9 cellular contexts compared by ENCODE assay signal in genomic region chr2:43021791-43022500, GRCh38.
DNase-seq lines count a peak whose midpoint lies in the region; ATAC-seq and TF ChIP-seq lines count a peak whose summit lies in the region.
"Had no signal": no experiment of that assay in that cellular context is flagged by ENCODE, and none has a peak within 500 bp of the region (broad histone marks: within the 10 kb centered on the region; RNA-seq: fewer than 3 reads in every experiment).

No MANE protein-coding gene starts in this region.

- H3K4me3 Mint-ChIP-seq in osteocyte (ENCODE audit: unreplicated experiment): no peak overlapping the region
- H3K4me3 Mint-ChIP-seq in activated CD4-positive, alpha-beta T cell treated with anti-CD3 and anti-CD28 coated beads, Interleukin-2, amount 10 ng/mL, durations not matched to agents 7 days and 5 days: no peak overlapping the region

- BruUV-seq in PC-9 (replicated peaks; lab: Mats Ljungman, UMichigan): no TSS peak

- peaks cover 3% of the 10 kb centered on the region for H3K9me3 Mint-ChIP-seq in osteocyte (ENCODE audit: unreplicated experiment)
- H3K9me3 Mint-ChIP-seq in activated CD4-positive, alpha-beta T cell treated with anti-CD3 and anti-CD28 coated beads, Interleukin-2, amount 10 ng/mL, durations not matched to agents 7 days and 5 days: peaks cover 16% of the 10 kb centered on the region

- 85% methylated on average over 19 of the region's 19 CpGs for WGBS in thyroid gland, 2 donors

- H3K27me3 ChIP-seq in PC-9 (ENCODE audit: insufficient read depth, low read depth) (no peaks in the 10 kb centered on the region), thyroid gland (no peaks in the 10 kb centered on the region)

- peaks cover 16% of the 10 kb centered on the region; the same call in 1 of the 2 replicates for H3F3A ChIP-seq in PC-9 (ENCODE audit: insufficient read depth, low read depth)

- intact Hi-C loops in PC-9 (cut with micrococcal nuclease; ENCODE audit: unreplicated experiment): loop anchor here (5.0 kb wide), 2 partner anchors 45 to 165 kb away; no protein-coding TSS in a partner anchor
- intact Hi-C loops in thyroid gland (cut with DNase I): loop anchor here (10.0 kb wide), 1 partner anchor 463 kb away; no protein-coding TSS in a partner anchor

- H3K27ac ChIP-seq in PC-9 (no peak overlapping the region), thyroid gland (no peak overlapping the region)

- CTCF ChIA-PET in PC-9 (lab: Charles Lee): no interaction called here
- CTCF ChIA-PET in activated CD4-positive, alpha-beta T cell treated with anti-CD3 and anti-CD28 coated beads, Interleukin-2, amount 10 ng/mL, durations not matched to agents 7 days and 5 days (lab: Charles Lee): no interaction called here

- H3K4me2 ChIP-seq in PC-9: 0 out of 2 replicates have a peak overlapping the region, but pooled peaks have one; percentile 3

- TF ChIP-seq POLR2A in thyroid gland (IDR thresholded peaks at IDR 0.05): no peak

- H3K79me2 ChIP-seq in PC-9 (ENCODE audit: low read depth): no peaks in the 10 kb centered on the region

- H3K4me3 ChIP-seq in GM12864 (ENCODE audit: low read depth, low read length) (no peak overlapping the region), PC-9 (no peak overlapping the region), fibroblast of mammary gland (ENCODE audit: control insufficient read depth, low read depth, low read length) (no peak overlapping the region), thyroid gland (replicated peaks in 1 of 3) (no peak overlapping the region)

- peak; percentile 19 for TF ChIP-seq CTCF in GM12864 (IDR thresholded peaks at IDR 0.05; ENCODE audit: low read depth, low read length, missing control alignments)
- TF ChIP-seq CTCF in PC-9 (conservative IDR thresholded peaks at IDR 0.05): peak; percentile 66
- TF ChIP-seq CTCF in fibroblast of mammary gland (conservative IDR thresholded peaks at IDR 0.05; ENCODE audit: control insufficient read depth, insufficient read depth, low read depth, low read length): peak; percentile 33
- peak; percentile 21 for TF ChIP-seq CTCF in osteocyte (IDR thresholded peaks at IDR 0.05)
- TF ChIP-seq CTCF in thyroid gland (IDR thresholded peaks at IDR 0.05): no peak

- peaks cover 15% of the 10 kb centered on the region for H3K4me1 Mint-ChIP-seq in osteocyte (ENCODE audit: unreplicated experiment)
- peaks cover 8% of the 10 kb centered on the region for H3K4me1 Mint-ChIP-seq in activated CD4-positive, alpha-beta T cell treated with anti-CD3 and anti-CD28 coated beads, Interleukin-2, amount 10 ng/mL, durations not matched to agents 7 days and 5 days

- H3K27me3 Mint-ChIP-seq in osteocyte (ENCODE audit: unreplicated experiment): no peaks in the 10 kb centered on the region
- no peaks in the 10 kb centered on the region for H3K27me3 Mint-ChIP-seq in activated CD4-positive, alpha-beta T cell treated with anti-CD3 and anti-CD28 coated beads, Interleukin-2, amount 10 ng/mL, durations not matched to agents 7 days and 5 days

- no peak overlapping the region for H3K27ac Mint-ChIP-seq in osteocyte (ENCODE audit: unreplicated experiment)
- no peak overlapping the region for H3K27ac Mint-ChIP-seq in activated CD4-positive, alpha-beta T cell treated with anti-CD3 and anti-CD28 coated beads, Interleukin-2, amount 10 ng/mL, durations not matched to agents 7 days and 5 days

- no peaks in the 10 kb centered on the region for H3K36me3 Mint-ChIP-seq in osteocyte (ENCODE audit: unreplicated experiment)
- peaks cover 3% of the 10 kb centered on the region for H3K36me3 Mint-ChIP-seq in activated CD4-positive, alpha-beta T cell treated with anti-CD3 and anti-CD28 coated beads, Interleukin-2, amount 10 ng/mL, durations not matched to agents 7 days and 5 days (ENCODE audit: low read depth)

- no peak overlapping the region for H2AFZ ChIP-seq in PC-9

- H3K4me1 ChIP-seq in PC-9 (replicated peaks; ENCODE audit: insufficient read depth): peaks cover 34% of the 10 kb centered on the region
- peaks cover 0 to 21% of the 10 kb centered on the region in 2 donors for H3K4me1 ChIP-seq in thyroid gland

- no peaks in the 10 kb centered on the region for H4K20me1 ChIP-seq in PC-9 (ENCODE audit: insufficient read depth)

- H3K36me3 ChIP-seq in PC-9 (ENCODE audit: low read depth) (no peaks in the 10 kb centered on the region), thyroid gland (no peaks in the 10 kb centered on the region)

- H3K9me3 ChIP-seq in PC-9 (ENCODE audit: insufficient read depth, low read depth): peaks cover 10% of the 10 kb centered on the region; the same call in 1 of the 2 replicates
- no peaks in the 10 kb centered on the region for H3K9me3 ChIP-seq in thyroid gland

- H3K9me2 ChIP-seq in PC-9 (ENCODE audit: insufficient read depth): no peaks in the 10 kb centered on the region

- POLR2A ChIA-PET in PC-9 (lab: Charles Lee; ENCODE audit: unreplicated experiment): no interaction called here
- POLR2A ChIA-PET in activated CD4-positive, alpha-beta T cell treated with anti-CD3 and anti-CD28 coated beads, Interleukin-2, amount 10 ng/mL, durations not matched to agents 7 days and 5 days (lab: Charles Lee): no interaction called here

- DNase-seq in GM12864 (ENCODE audit: low read depth) (no peak), PC-9 (peak in 1 of 2 experiments; percentile 48), fibroblast of mammary gland (ENCODE audit: low read depth) (no peak), osteocyte (ENCODE audit: extremely low spot score, unreplicated experiment) (no peak), NCI-H1105 treated with DMSO at 0.1 percent for 48 hours (lab: John Stamatoyannopoulos, UW) (no peak), thyroid gland (no peak)
- no peak for DNase-seq in activated CD4-positive, alpha-beta T cell treated with anti-CD3 and anti-CD28 coated beads, Interleukin-2, amount 10 ng/mL, durations not matched to agents 7 days and 5 days
- DNase-seq: DMS153 had no signal

- ATAC-seq in GM18861 (IDR thresholded peaks at IDR 0.05; ENCODE audit: unreplicated experiment): no peak

Comparison
In these comparisons a context has a peak if more than half of its experiments do, and no peak if none do; other contexts are left out.
1. CTCF ChIP-seq: peak in GM12864 (single experiment), PC-9 (single experiment), fibroblast of mammary gland (single experiment) and osteocyte (single experiment); none in thyroid gland (0 of 6).